ENCODE assay signal across 17 cellular contexts in genomic region chr12:78651755-78652154, GRCh38.
"Had no signal": no experiment of that assay in that cellular context is flagged by ENCODE, and none has a peak within 500 bp of the region (broad histone marks: within the 10 kb centered on the region; RNA-seq: fewer than 3 reads in every experiment).

No MANE protein-coding gene starts in this region.

- H3K27ac Mint-ChIP-seq: activated CD4-positive, alpha-beta T cell treated with anti-CD3 and anti-CD28 coated beads, Interleukin-2, amount 10 ng/mL, durations not matched to agents 24 days and 14 days; activated CD8-positive, alpha-beta T cell treated with anti-CD3 and anti-CD28 coated beads for 36 hours; activated T-helper 17 cell treated with anti-CD3 and anti-CD28 coated beads, Interleukin-2, amount 50 U/mL, for 72 hours; nephron progenitor cell; stimulated activated naive B cell treated with anti-CD40 and anti-IgM and Interleukin-4, amounts not matched to agents 10 μg/mL and 1 μg/mL and 100 μg/mL, for 72 hours had no signal

- H3K4me3 Mint-ChIP-seq: activated CD4-positive, alpha-beta T cell treated with anti-CD3 and anti-CD28 coated beads, Interleukin-2, amount 10 ng/mL, durations not matched to agents 24 days and 14 days; activated CD8-positive, alpha-beta T cell treated with anti-CD3 and anti-CD28 coated beads for 36 hours; activated T-helper 17 cell treated with anti-CD3 and anti-CD28 coated beads, Interleukin-2, amount 50 U/mL, for 72 hours; central memory CD8-positive, alpha-beta T cell; nephron progenitor cell; stimulated activated naive B cell treated with anti-CD40 and anti-IgM and Interleukin-4, amounts not matched to agents 10 μg/mL and 1 μg/mL and 100 μg/mL, for 72 hours had no signal

- H3K4me1 ChIP-seq: colonic mucosa, left lung, tibial nerve had no signal

- H3K9me3 ChIP-seq: colonic mucosa, tibial nerve had no signal

- H3K9me3 Mint-ChIP-seq: activated CD4-positive, alpha-beta T cell treated with anti-CD3 and anti-CD28 coated beads, Interleukin-2, amount 10 ng/mL, durations not matched to agents 24 days and 14 days; activated CD8-positive, alpha-beta T cell treated with anti-CD3 and anti-CD28 coated beads for 36 hours; central memory CD8-positive, alpha-beta T cell had no signal

- ATAC-seq: activated CD8-positive, alpha-beta T cell treated with anti-CD3 and anti-CD28 coated beads for 36 hours; activated T-helper 17 cell treated with anti-CD3 and anti-CD28 coated beads, Interleukin-2, amount 50 U/mL, for 72 hours; left lung; stimulated activated naive B cell treated with anti-CD40 and anti-IgM and Interleukin-4, amounts not matched to agents 10 μg/mL and 1 μg/mL and 100 μg/mL, for 72 hours had no signal

- H3K36me3 ChIP-seq: colonic mucosa, left lung, tibial nerve had no signal

- DNase-seq: activated CD4-positive, alpha-beta T cell treated with anti-CD3 and anti-CD28 coated beads, Interleukin-2, amount 10 ng/mL, durations not matched to agents 24 days and 14 days; activated CD8-positive, alpha-beta T cell treated with anti-CD3 and anti-CD28 coated beads for 36 hours; activated naive CD4-positive, alpha-beta T cell treated with Interleukin-2 at 50 U/mL for 16 hours; activated T-cell treated with anti-CD3 and anti-CD28 coated beads, Interleukin-2, amount 50 U/mL, for 1 hour; anterior cingulate cortex; colonic mucosa; head of caudate nucleus; kidney; left lung; midbrain; nephron progenitor cell; retina; stimulated activated naive B cell treated with anti-CD40 and anti-IgM and Interleukin-4, amounts not matched to agents 10 μg/mL and 1 μg/mL and 100 μg/mL, for 72 hours; T1000 had no signal

- H3K27me3 ChIP-seq: colonic mucosa, left lung, tibial nerve had no signal

- H3K4me3 ChIP-seq: colonic mucosa, left lung, tibial nerve had no signal

- H3K36me3 Mint-ChIP-seq: stimulated activated naive B cell treated with anti-CD40 and anti-IgM and Interleukin-4, amounts not matched to agents 10 μg/mL and 1 μg/mL and 100 μg/mL, for 72 hours had no signal

- H3K4me1 Mint-ChIP-seq: activated CD4-positive, alpha-beta T cell treated with anti-CD3 and anti-CD28 coated beads, Interleukin-2, amount 10 ng/mL, durations not matched to agents 24 days and 14 days; activated T-helper 17 cell treated with anti-CD3 and anti-CD28 coated beads, Interleukin-2, amount 50 U/mL, for 72 hours; central memory CD8-positive, alpha-beta T cell; nephron progenitor cell; stimulated activated naive B cell treated with anti-CD40 and anti-IgM and Interleukin-4, amounts not matched to agents 10 μg/mL and 1 μg/mL and 100 μg/mL, for 72 hours had no signal

- H3K27me3 Mint-ChIP-seq: activated CD4-positive, alpha-beta T cell treated with anti-CD3 and anti-CD28 coated beads, Interleukin-2, amount 10 ng/mL, durations not matched to agents 24 days and 14 days; activated CD8-positive, alpha-beta T cell treated with anti-CD3 and anti-CD28 coated beads for 36 hours; activated T-helper 17 cell treated with anti-CD3 and anti-CD28 coated beads, Interleukin-2, amount 50 U/mL, for 72 hours; central memory CD8-positive, alpha-beta T cell; stimulated activated naive B cell treated with anti-CD40 and anti-IgM and Interleukin-4, amounts not matched to agents 10 μg/mL and 1 μg/mL and 100 μg/mL, for 72 hours had no signal

- H3K27ac ChIP-seq: colonic mucosa, left lung, tibial nerve had no signal
